In genomic region chr6:31113861-31114539, GRCh38 we compare ENCODE assay signal across 12 cellular contexts. TPM values are rescaled to one million over a fixed set of nuclear protein-coding genes. Genes with fewer than 3 reads are reported as not detected.
DNase-seq lines count a peak whose midpoint lies in the region; ATAC-seq, FAIRE-seq and TF ChIP-seq lines count a peak whose summit lies in the region.
"Had no signal": no experiment of that assay in that cellular context is flagged by ENCODE, and none has a peak within 500 bp of the region (broad histone marks: within the 10 kb centered on the region; RNA-seq: fewer than 3 reads in every experiment).

No MANE protein-coding gene starts in this region.

- POLR2A ChIA-PET in OCI-LY7 (lab: Charles Lee), result no interaction called here

- H3K4me3 ChIP-seq in cardiac muscle cell, result no peak overlapping the region
- H3K4me3 ChIP-seq in endodermal cell (ENCODE audit: low read length), result no peak overlapping the region
- H3K4me3 ChIP-seq in small intestine (ENCODE audit: low read depth in 1 of 2, low read length in 2 of 2), result no peak overlapping the region
- H3K4me3 ChIP-seq in OCI-LY7 (ENCODE audit: low read depth, low read length, poor library complexity, severe bottlenecking), result no peak overlapping the region

- no peak overlapping the region for H3K27ac ChIP-seq in cardiac muscle cell
- H3K27ac ChIP-seq in endodermal cell (ENCODE audit: low read depth, low read length), result no peak overlapping the region
- peak overlapping the region in 1 of 2 donors; percentile 77 for H3K27ac ChIP-seq in small intestine (ENCODE audit: low read depth in 1 of 2, low read length in 1 of 2)
- no peak overlapping the region for H3K27ac ChIP-seq in OCI-LY7 (ENCODE audit: low read depth, low read length, poor library complexity, severe bottlenecking)

- H3K9me3 ChIP-seq in cardiac muscle cell (ENCODE audit: low read depth) (no peaks in the 10 kb centered on the region), endodermal cell (ENCODE audit: control insufficient read depth, low read length) (no peaks in the 10 kb centered on the region), small intestine (ENCODE audit: control insufficient read depth, low read depth) (no peaks in the 10 kb centered on the region), OCI-LY7 (ENCODE audit: low read length) (no peaks in the 10 kb centered on the region)

- intact Hi-C loops in Right ventricle myocardium inferior (cut with DNase I) (no loop called here), OCI-LY7 (cut with micrococcal nuclease; ENCODE audit: unreplicated experiment) (no loop called here)

- no peaks in the 10 kb centered on the region for H3K79me2 ChIP-seq in OCI-LY7 (ENCODE audit: insufficient read depth, low read depth, low read length)

- H3K9ac ChIP-seq in endodermal cell (ENCODE audit: extremely low read depth, low read length, poor library complexity, severe bottlenecking), result no peak overlapping the region

- no peak overlapping the region for H3K4me3 Mint-ChIP-seq in endodermal cell
- peak overlapping the region in 1 of 3 experiments; percentile 36 for H3K4me3 Mint-ChIP-seq in nephron
- no peak overlapping the region for H3K4me3 Mint-ChIP-seq in activated T-cell treated with anti-CD3 and anti-CD28 coated beads, Interleukin-2, amount 50 U/mL, for 4 hours

- no peaks in the 10 kb centered on the region for H3K9me2 ChIP-seq in OCI-LY7 (ENCODE audit: insufficient read depth, low read length)

- DNase-seq in cardiac muscle cell (ENCODE audit: low read depth in 1 of 2, low spot score in 1 of 2), result peak; percentile 19 to 36
- no peak for DNase-seq in Right ventricle myocardium inferior (ENCODE audit: missing footprints)
- DNase-seq in endodermal cell, result peak; percentile 69
- DNase-seq in activated T-cell treated with anti-CD3 and anti-CD28 coated beads, Interleukin-2, amount 50 U/mL, for 4 hours, result no peak
- DNase-seq in small intestine, result no peak
- DNase-seq in OCI-LY7 (ENCODE audit: low spot score), result no peak
- DNase-seq: activated gamma-delta T cell treated with Interleukin-2 at 50 U/mL for 16 hours, T-helper 2 cell had no signal

- H3K27ac Mint-ChIP-seq in endodermal cell, result no peak overlapping the region
- peak overlapping the region in 2 of 3 experiments; percentile 87 to 93 for H3K27ac Mint-ChIP-seq in nephron

- H3K27me3 Mint-ChIP-seq in endodermal cell (ENCODE audit: insufficient read depth) (peaks cover 20% of the 10 kb centered on the region), nephron (ENCODE audit: low read depth) (peaks cover 40% of the 10 kb centered on the region)
- peaks cover 20% of the 10 kb centered on the region for H3K27me3 Mint-ChIP-seq in activated T-cell treated with anti-CD3 and anti-CD28 coated beads, Interleukin-2, amount 50 U/mL, for 4 hours (ENCODE audit: low read depth)

- H3K4me2 ChIP-seq in OCI-LY7 (ENCODE audit: low read length), result no peak overlapping the region

- 46 to 64% methylated on average over 2 to 7 of the region's 7 CpGs for WGBS in endodermal cell (ENCODE audit: insufficient coverage in 1 of 2, insufficient read length in 1 of 2), 2 experiments
- 63 to 74% (median 69%) methylated on average over 7 of the region's 7 CpGs for WGBS in small intestine, 3 donors

- H3K36me3 Mint-ChIP-seq in endodermal cell (ENCODE audit: low read depth) (no peaks in the 10 kb centered on the region), nephron (ENCODE audit: low read depth) (no peaks in the 10 kb centered on the region)
- H3K36me3 Mint-ChIP-seq in activated T-cell treated with anti-CD3 and anti-CD28 coated beads, Interleukin-2, amount 50 U/mL, for 4 hours (ENCODE audit: insufficient read depth), result no peaks in the 10 kb centered on the region

- no peak for TF ChIP-seq CTCF in cardiac muscle cell (IDR thresholded peaks at IDR 0.05; ENCODE audit: low read depth, low read length)
- TF ChIP-seq CTCF in endodermal cell (conservative IDR thresholded peaks at IDR 0.05), result no peak
- TF ChIP-seq CTCF in nephron (IDR thresholded peaks at IDR 0.05; ENCODE audit: unreplicated experiment in 3 of 3), result no peak
- no peak for TF ChIP-seq CTCF in OCI-LY7 (conservative IDR thresholded peaks at IDR 0.05; ENCODE audit: low read length)

- H3K36me3 ChIP-seq in cardiac muscle cell (no peaks in the 10 kb centered on the region), endodermal cell (ENCODE audit: control insufficient read depth, insufficient read depth, low read length) (no peaks in the 10 kb centered on the region), small intestine (ENCODE audit: control insufficient read depth in 2 of 2, insufficient read depth in 2 of 2, low read length in 2 of 2) (no peaks in the 10 kb centered on the region), OCI-LY7 (ENCODE audit: insufficient read depth, low read length) (no peaks in the 10 kb centered on the region)

- no peaks in the 10 kb centered on the region for H4K20me1 ChIP-seq in OCI-LY7 (ENCODE audit: insufficient read depth, low read length)

- no peak for FAIRE-seq in small intestine (lab: Jason Lieb, UNC)
- FAIRE-seq: A204.1, kidney had no signal

- no TSS peak for BruUV-seq in OCI-LY7 (replicated peaks; lab: Mats Ljungman, UMichigan)

- ATAC-seq in Right ventricle myocardium inferior, result no peak
- ATAC-seq in HG03135 (IDR thresholded peaks at IDR 0.05; ENCODE audit: unreplicated experiment), result no peak
- ATAC-seq in activated T-cell treated with anti-CD3 and anti-CD28 coated beads, Interleukin-2, amount 50 U/mL, for 4 hours, result no peak

- H3K4me1 Mint-ChIP-seq in endodermal cell (peaks cover 34% of the 10 kb centered on the region), nephron (peaks cover 46% of the 10 kb centered on the region)
- H3K4me1 Mint-ChIP-seq in activated T-cell treated with anti-CD3 and anti-CD28 coated beads, Interleukin-2, amount 50 U/mL, for 4 hours (ENCODE audit: low read depth), result peaks cover 4% of the 10 kb centered on the region

- peaks cover 4% of the 10 kb centered on the region for H3K27me3 ChIP-seq in cardiac muscle cell
- no peaks in the 10 kb centered on the region for H3K27me3 ChIP-seq in endodermal cell (ENCODE audit: control insufficient read depth, insufficient read depth, low read length, poor library complexity, severe bottlenecking)
- no peaks in the 10 kb centered on the region for H3K27me3 ChIP-seq in small intestine (ENCODE audit: control insufficient read depth in 2 of 2, insufficient read depth in 2 of 2, low read length in 2 of 2)

- no peaks in the 10 kb centered on the region for H3K4me1 ChIP-seq in cardiac muscle cell (ENCODE audit: low read depth)
- peaks cover 9% of the 10 kb centered on the region for H3K4me1 ChIP-seq in endodermal cell (ENCODE audit: control insufficient read depth, insufficient read depth, low read length)
- H3K4me1 ChIP-seq in small intestine (ENCODE audit: control insufficient read depth in 2 of 2, insufficient read depth in 1 of 2, low read depth in 1 of 2, low read length in 1 of 2), result peaks cover 0 to 3% of the 10 kb centered on the region in 2 donors
- no peaks in the 10 kb centered on the region for H3K4me1 ChIP-seq in OCI-LY7 (ENCODE audit: insufficient read depth, low read length, poor library complexity, severe bottlenecking)

- H3K9me3 Mint-ChIP-seq in endodermal cell, result no peaks in the 10 kb centered on the region
- H3K9me3 Mint-ChIP-seq in nephron, result no peaks in the 10 kb centered on the region
- no peaks in the 10 kb centered on the region for H3K9me3 Mint-ChIP-seq in activated T-cell treated with anti-CD3 and anti-CD28 coated beads, Interleukin-2, amount 50 U/mL, for 4 hours

- H2AFZ ChIP-seq in OCI-LY7 (ENCODE audit: low read length), result no peak overlapping the region

- CTCF ChIA-PET in OCI-LY7 (lab: Charles Lee; ENCODE audit: unreplicated experiment), result no interaction called here

RNA-seq across cellular contexts. Expression of gene PSORS1C1, which starts 0.6 kb away (rescaled TPM):
- total RNA-seq in cardiac muscle cell (not detected in 2 replicates), Right ventricle myocardium inferior (1.9 TPM), endodermal cell (1 to 10 TPM; 1.1 to 1.2 TPM), OCI-LY7 (2022) (not detected in 2 replicates)
- polyA plus RNA-seq in cardiac muscle cell (not detected in 2 replicates), small intestine (10 to 100 TPM in 2 of 3 donors, 1 to 10 TPM in 1; 7.8 to 40.5 (median 31.3) TPM)
- not detected for polyA plus RNA-seq in endodermal cell (2013, experiment 1 of 2)
- polyA plus RNA-seq in endodermal cell (2013, experiment 2 of 2), result not detected
- not detected for total RNA-seq in activated T-cell treated with anti-CD3 and anti-CD28 coated beads, Interleukin-2, amount 50 U/mL, for 4 hours
- total RNA-seq in OCI-LY7 (2014; rRNA removed; shearing (Covaris generic)), result not detected in 2 replicates

RNA-seq across cellular contexts. Expression of gene C6orf15, which starts 1.6 kb away (rescaled TPM):
- total RNA-seq in cardiac muscle cell (not detected in 2 replicates), Right ventricle myocardium inferior (not detected), endodermal cell (not detected), OCI-LY7 (2022) (not detected in 2 replicates)
- polyA plus RNA-seq in cardiac muscle cell (not detected in 2 replicates), small intestine (not detected)
- not detected for polyA plus RNA-seq in endodermal cell (2013, experiment 1 of 2)
- polyA plus RNA-seq in endodermal cell (2013, experiment 2 of 2), result not detected
- not detected for total RNA-seq in activated T-cell treated with anti-CD3 and anti-CD28 coated beads, Interleukin-2, amount 50 U/mL, for 4 hours
- total RNA-seq in OCI-LY7 (2014; rRNA removed; shearing (Covaris generic)), result not detected in 2 replicates
- total RNA-seq: kidney had no signal

RNA-seq across cellular contexts. Expression of gene CDSN, which starts 6.2 kb away (rescaled TPM):
- not detected in 2 replicates for total RNA-seq in cardiac muscle cell
- polyA plus RNA-seq in cardiac muscle cell, result not detected in 2 replicates
- total RNA-seq in Right ventricle myocardium inferior, result not detected
- total RNA-seq in endodermal cell, result not detected
- polyA plus RNA-seq in endodermal cell (2013, experiment 1 of 2), result not detected
- polyA plus RNA-seq in endodermal cell (2013, experiment 2 of 2), result not detected
- not detected for total RNA-seq in activated T-cell treated with anti-CD3 and anti-CD28 coated beads, Interleukin-2, amount 50 U/mL, for 4 hours
- under 1 TPM in 1 of 3 donors, not detected in 2; 0.07 TPM for polyA plus RNA-seq in small intestine
- total RNA-seq in OCI-LY7 (2014; rRNA removed; shearing (Covaris generic)), result not detected in 2 replicates
- total RNA-seq in OCI-LY7 (2022), result not detected in 2 replicates

RNA-seq across cellular contexts. Expression of gene PSORS1C2, which starts 24.9 kb away (rescaled TPM):
- total RNA-seq in cardiac muscle cell (not detected in 2 replicates), Right ventricle myocardium inferior (not detected), endodermal cell (not detected), OCI-LY7 (2022) (not detected in 2 replicates)
- polyA plus RNA-seq in cardiac muscle cell (not detected in 2 replicates), small intestine (not detected)
- not detected for polyA plus RNA-seq in endodermal cell (2013, experiment 1 of 2)
- polyA plus RNA-seq in endodermal cell (2013, experiment 2 of 2), result not detected
- total RNA-seq in activated T-cell treated with anti-CD3 and anti-CD28 coated beads, Interleukin-2, amount 50 U/mL, for 4 hours, result not detected
- not detected in 2 replicates for total RNA-seq in OCI-LY7 (2014; rRNA removed; shearing (Covaris generic))
- total RNA-seq: kidney had no signal

RNA-seq across cellular contexts. Expression of gene CCHCR1, which starts 43.6 kb away (rescaled TPM):
- total RNA-seq in cardiac muscle cell, result 25.1 and 55.5 TPM in 2 replicates
- 29.1 and 29.6 TPM in 2 replicates for polyA plus RNA-seq in cardiac muscle cell
- 12.3 TPM for total RNA-seq in Right ventricle myocardium inferior
- 10 to 100 TPM; 56.5 to 73.6 TPM for total RNA-seq in endodermal cell
- polyA plus RNA-seq in endodermal cell (2013, experiment 1 of 2), result 31.6 TPM
- polyA plus RNA-seq in endodermal cell (2013, experiment 2 of 2), result 31.4 TPM
- 10 to 100 TPM; 22.1 to 23.4 (median 23.1) TPM for total RNA-seq in activated T-cell treated with anti-CD3 and anti-CD28 coated beads, Interleukin-2, amount 50 U/mL, for 4 hours
- 10 to 100 TPM; 13.2 to 29.0 (median 15.0) TPM for polyA plus RNA-seq in small intestine
- 23.9 and 33.0 TPM in 2 replicates for total RNA-seq in OCI-LY7 (2014; rRNA removed; shearing (Covaris generic))
- 31.5 and 33.0 TPM in 2 replicates for total RNA-seq in OCI-LY7 (2022)

Comparison
In these comparisons a context has a peak if more than half of its experiments do, and no peak if none do; other contexts are left out.
1. DNase-seq: peak in cardiac muscle cell (2 of 2) and endodermal cell (single experiment); none in Right ventricle myocardium inferior (single experiment), activated T-cell treated with anti-CD3 and anti-CD28 coated beads, Interleukin-2, amount 50 U/mL, for 4 hours (single experiment), small intestine (single experiment) and OCI-LY7 (single experiment).